ENCODE assay signal across 8 cellular contexts in the genomic region with DNA sequence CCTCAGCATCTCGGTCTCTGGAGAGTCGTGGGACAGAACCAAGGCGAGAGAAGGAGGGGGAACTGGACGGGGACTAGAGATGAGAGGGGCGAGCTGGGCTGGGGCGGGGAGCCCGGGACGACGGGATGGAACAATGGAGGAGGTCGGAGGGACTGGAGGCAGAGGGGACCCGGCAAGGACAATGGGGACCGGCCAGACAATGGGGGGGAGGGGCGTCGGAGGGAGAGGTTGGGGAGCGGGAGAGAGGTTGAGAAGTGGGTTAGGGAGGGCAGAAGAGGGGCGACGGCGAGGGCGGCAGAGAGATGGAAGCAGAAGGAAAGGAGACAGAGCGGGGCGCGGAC. TPM values are rescaled to one million over a fixed set of nuclear protein-coding genes. Genes with fewer than 3 reads are reported as not detected.
A peak's percentile ranks its signal among the peaks of the same experiment; 100 is the strongest.
DNase-seq lines count a peak whose midpoint lies in the region; FAIRE-seq and TF ChIP-seq lines count a peak whose summit lies in the region.

No MANE protein-coding gene starts in this region.

- H3K27ac ChIP-seq in kidney (ENCODE audit: low read depth in 2 of 2, low read length in 2 of 2) (no peak overlapping the region), stomach smooth muscle (ENCODE audit: low read length) (no peak overlapping the region)

- no peaks in the 10 kb centered on the region for H3K9me3 Mint-ChIP-seq in T-helper 2 cell treated with Interferon-gamma antibody and Interleukin-4, amounts not matched to agents 5 μg/mL and 100 μg/mL, for 36 hours
- no peaks in the 10 kb centered on the region for H3K9me3 Mint-ChIP-seq in activated naive CD8-positive, alpha-beta T cell (ENCODE audit: low read depth)

- intact Hi-C loops in kidney (cut with DNase I) = loop anchor here (10.0 kb wide), 1 partner anchor 59 kb away; no protein-coding TSS in a partner anchor

- H3K27me3 Mint-ChIP-seq in T-helper 2 cell treated with Interferon-gamma antibody and Interleukin-4, amounts not matched to agents 5 μg/mL and 100 μg/mL, for 36 hours (ENCODE audit: low read depth) = peaks cover 73% of the 10 kb centered on the region
- peaks cover 18% of the 10 kb centered on the region for H3K27me3 Mint-ChIP-seq in activated naive CD8-positive, alpha-beta T cell

- peaks cover 0 to 20% of the 10 kb centered on the region in 2 donors for H3K4me1 ChIP-seq in kidney (ENCODE audit: control insufficient read depth in 1 of 2, insufficient read depth in 1 of 2, low read depth in 1 of 2, low read length in 2 of 2)
- peaks cover 31% of the 10 kb centered on the region for H3K4me1 ChIP-seq in stomach smooth muscle (ENCODE audit: control insufficient read depth, insufficient read depth, low read length)

- peaks cover 9 to 11% of the 10 kb centered on the region in 2 donors for H3K27me3 ChIP-seq in stomach smooth muscle (ENCODE audit: control insufficient read depth in 1 of 2, insufficient read depth in 2 of 2, low read length in 2 of 2)

- no peak for FAIRE-seq in kidney (lab: Jason Lieb, UNC)

- H3K36me3 ChIP-seq in kidney (ENCODE audit: control insufficient read depth in 1 of 2, insufficient read depth in 2 of 2, low read length in 2 of 2) (no peaks in the 10 kb centered on the region), stomach smooth muscle (ENCODE audit: control insufficient read depth in 2 of 2, insufficient read depth in 2 of 2, low read length in 2 of 2) (no peaks in the 10 kb centered on the region)

- H3K9ac ChIP-seq in kidney (ENCODE audit: low read length in 2 of 2) (peak overlapping the region in 1 of 2 donors; percentile 19), stomach smooth muscle (ENCODE audit: low read length in 2 of 2) (peak overlapping the region; percentile 21 to 33)

- no peaks in the 10 kb centered on the region for H3K36me3 Mint-ChIP-seq in T-helper 2 cell treated with Interferon-gamma antibody and Interleukin-4, amounts not matched to agents 5 μg/mL and 100 μg/mL, for 36 hours (ENCODE audit: low read depth)
- H3K36me3 Mint-ChIP-seq in activated naive CD8-positive, alpha-beta T cell = no peaks in the 10 kb centered on the region

- no peak for DNase-seq in T-helper 2 cell treated with Interferon-gamma antibody and Interleukin-4, amounts not matched to agents 5 μg/mL and 100 μg/mL, for 36 hours (ENCODE audit: low spot score)
- DNase-seq in T-helper 2 cell (no peak), kidney (peak; percentile 66), NAMALWA (ENCODE audit: low spot score) (no peak), GM10266 (ENCODE audit: extremely low spot score) (no peak)
- DNase-seq in activated effector memory CD4-positive, alpha-beta T cell treated with anti-CD3 and anti-CD28 coated beads, Interleukin-2, amount 50 U/mL, for 16 hours = no peak

- H3K27ac Mint-ChIP-seq in T-helper 2 cell treated with Interferon-gamma antibody and Interleukin-4, amounts not matched to agents 5 μg/mL and 100 μg/mL, for 36 hours = no peak overlapping the region
- no peak overlapping the region for H3K27ac Mint-ChIP-seq in activated naive CD8-positive, alpha-beta T cell

- peak overlapping the region; percentile 74 for H3K4me3 Mint-ChIP-seq in T-helper 2 cell treated with Interferon-gamma antibody and Interleukin-4, amounts not matched to agents 5 μg/mL and 100 μg/mL, for 36 hours
- peak overlapping the region; percentile 73 for H3K4me3 Mint-ChIP-seq in activated naive CD8-positive, alpha-beta T cell

- TF ChIP-seq CTCF in kidney (IDR thresholded peaks at IDR 0.05; ENCODE audit: borderline replicate concordance, extremely low read depth, insufficient read depth) (no peak), GM10266 (IDR thresholded peaks at IDR 0.05; ENCODE audit: control insufficient read depth, insufficient read depth, low read depth, missing control alignments) (no peak)

- H3K4me1 Mint-ChIP-seq in T-helper 2 cell treated with Interferon-gamma antibody and Interleukin-4, amounts not matched to agents 5 μg/mL and 100 μg/mL, for 36 hours (ENCODE audit: low read depth) = peaks cover 12% of the 10 kb centered on the region
- peaks cover 18% of the 10 kb centered on the region for H3K4me1 Mint-ChIP-seq in activated naive CD8-positive, alpha-beta T cell (ENCODE audit: low read depth)

- H3K9me3 ChIP-seq in kidney (ENCODE audit: control insufficient read depth in 1 of 2, low read length in 2 of 2) = no peaks in the 10 kb centered on the region
- H3K9me3 ChIP-seq in stomach smooth muscle (ENCODE audit: control insufficient read depth in 2 of 2, low read length in 2 of 2) = no peaks in the 10 kb centered on the region

- H3K4me3 ChIP-seq in kidney (ENCODE audit: low read length in 2 of 2) = peak overlapping the region in 1 of 2 donors; percentile 51
- peak overlapping the region; percentile 74 to 75 for H3K4me3 ChIP-seq in stomach smooth muscle (ENCODE audit: low read length in 2 of 2)

RNA-seq across cellular contexts. Expression of gene NGFR, which starts 0.7 kb away (rescaled TPM):
- 13.2 TPM for total RNA-seq in kidney
- 9.4 TPM for polyA plus RNA-seq in kidney (ENCODE audit: insufficient read depth, low read depth, low replicate concordance)
